8 cellular contexts compared by ENCODE assay signal in genomic region chr4:98143001-98143899, GRCh38. TPM values are rescaled to one million over a fixed set of nuclear protein-coding genes. Genes with fewer than 3 reads are reported as not detected.
DNase-seq lines count a peak whose midpoint lies in the region; ATAC-seq and TF ChIP-seq lines count a peak whose summit lies in the region.

Gene STPG2, minus strand, starts transcription at chr4:98143476.

- ATAC-seq in RWPE2 (ENCODE audit: low read depth): peak; percentile 96

- peak within 1 kb of the TSS; percentile 96 for H3K27ac Mint-ChIP-seq in neural crest cell (ENCODE audit: unreplicated experiment)

- no peaks in the 10 kb centered on the region for H4K20me1 ChIP-seq in GM23248 (ENCODE audit: insufficient read depth)

- no peaks in the 10 kb centered on the region for H3K9me2 ChIP-seq in GM23248 (ENCODE audit: insufficient read depth)

- H2AFZ ChIP-seq in GM23248: peak within 1 kb of the TSS; percentile 100

- H3K4me2 ChIP-seq in GM23248 (ENCODE audit: unreplicated experiment): peak within 1 kb of the TSS; percentile 89

- H3K27me3 ChIP-seq in GM23248 (replicated peaks; ENCODE audit: insufficient read depth) (no peaks in the 10 kb centered on the region), RWPE2 (ENCODE audit: insufficient read depth, poor library complexity, severe bottlenecking) (no peaks in the 10 kb centered on the region), stomach (no peaks in the 10 kb centered on the region)

- H3K27ac ChIP-seq in GM23248: peak within 1 kb of the TSS; percentile 26
- H3K27ac ChIP-seq in RWPE2 (ENCODE audit: poor library complexity, severe bottlenecking): peak within 1 kb of the TSS; percentile 72
- H3K27ac ChIP-seq in stomach: peak within 1 kb of the TSS; percentile 89 to 96 (median 92)

- intact Hi-C loops in stomach (cut with DNase I; ENCODE audit: low total_unique reads): no loop called here

- H3K4me1 ChIP-seq in GM23248 (ENCODE audit: insufficient read depth) (peaks cover 10% of the 10 kb centered on the region; the same call in 1 of the 2 replicates), RWPE2 (ENCODE audit: insufficient read depth, poor library complexity, severe bottlenecking) (peaks cover 3% of the 10 kb centered on the region), stomach (peaks cover 0 to 14% (median 6%) of the 10 kb centered on the region in 4 donors)

- peak within 1 kb of the TSS; percentile 95 for H3K4me3 Mint-ChIP-seq in neural crest cell

- peaks cover 8% of the 10 kb centered on the region for H3K9me3 Mint-ChIP-seq in neural crest cell

- TF ChIP-seq EP300 in stomach (IDR thresholded peaks at IDR 0.05): no peak

- H3K27me3 Mint-ChIP-seq in neural crest cell (ENCODE audit: low read depth): peaks cover 40% of the 10 kb centered on the region

- DNase-seq in ELF-1 (ENCODE audit: low read depth, low spot score) (peak; percentile 96), GM23248 (peak; percentile 95), RWPE2 (ENCODE audit: low spot score) (peak; percentile 94), activated gamma-delta T cell treated with Interleukin-2 at 50 U/mL for 16 hours (peak; percentile 92), foreskin fibroblast (peak; percentile 87 to 96), neural crest cell (ENCODE audit: low read depth, low spot score) (peak; percentile 85), stomach (peak; percentile 95)

- no peaks in the 10 kb centered on the region for H3K36me3 ChIP-seq in GM23248 (ENCODE audit: low read depth)
- no peaks in the 10 kb centered on the region for H3K36me3 ChIP-seq in RWPE2 (ENCODE audit: low read depth)
- no peaks in the 10 kb centered on the region for H3K36me3 ChIP-seq in stomach

- H3K4me3 ChIP-seq in GM23248 (peak within 1 kb of the TSS; percentile 77), RWPE2 (ENCODE audit: severe bottlenecking) (peak within 1 kb of the TSS; percentile 47), foreskin fibroblast (ENCODE audit: low read depth in 1 of 2, low read length in 2 of 2) (peak within 1 kb of the TSS; percentile 79 to 91), stomach (peak within 1 kb of the TSS; percentile 58 to 65 (median 64))

- no peak for TF ChIP-seq POLR2A in stomach (IDR thresholded peaks at IDR 0.05)

- TF ChIP-seq CTCF in LNCAP (IDR thresholded peaks at IDR 0.05) (peak; percentile 59), RWPE2 (IDR thresholded peaks at IDR 0.05; ENCODE audit: poor library complexity, severe bottlenecking) (peak; percentile 74), foreskin fibroblast (IDR thresholded peaks at IDR 0.05; ENCODE audit: low read depth, low read length) (peak; percentile 45), neural crest cell (conservative IDR thresholded peaks at IDR 0.05) (peak; percentile 68), stomach (IDR thresholded peaks at IDR 0.05) (peak in 5 of 7 experiments; percentile 11 to 43 (median 21))

- in situ Hi-C loops in GM23248 (cut with MboI): no loop called here

- H3K36me3 Mint-ChIP-seq in neural crest cell (ENCODE audit: low read depth): peaks cover 4% of the 10 kb centered on the region

- H3F3A ChIP-seq in GM23248 (ENCODE audit: insufficient read depth): no peaks in the 10 kb centered on the region

- H3K9me3 ChIP-seq in GM23248 (ENCODE audit: low read depth): no peaks in the 10 kb centered on the region
- no peaks in the 10 kb centered on the region for H3K9me3 ChIP-seq in RWPE2 (ENCODE audit: severe bottlenecking)
- no peaks in the 10 kb centered on the region for H3K9me3 ChIP-seq in stomach

- peaks cover 17% of the 10 kb centered on the region for H3K4me1 Mint-ChIP-seq in neural crest cell

- H3K79me2 ChIP-seq in GM23248 (ENCODE audit: insufficient read depth): no peaks in the 10 kb centered on the region

- 3 to 5% methylated on average over 42 to 44 of the region's 44 CpGs for WGBS in GM23248 (ENCODE audit: low coverage in 1 of 2, low lambda C conversion rate in 2 of 2, missing lambda C conversion rate in 2 of 2), 2 experiments
- WGBS in stomach, 5 donors: 5 to 8% (median 6%) methylated on average over 43 to 44 of the region's 44 CpGs

- peak within 1 kb of the TSS; percentile 78 for H3K9ac ChIP-seq in GM23248

RNA-seq across cellular contexts. Expression of gene STPG2, which starts in this region (rescaled TPM):
- 0.32 TPM in 1 of 2 replicates, not detected in the other for total RNA-seq in GM23248 (2014; rRNA removed; shearing (Covaris generic))
- 0.19 TPM in 1 of 2 replicates, not detected in the other for polyA plus RNA-seq in GM23248 (2016; fragmentation: Nextera tagmentation; extraction: Ambion mirVana)
- total RNA-seq in neural crest cell: 0.21 and 0.23 TPM in 2 replicates
- total RNA-seq in stomach: under 1 TPM in 2 of 5 donors, not detected in 3; 0.37 to 0.89 TPM
- polyA plus RNA-seq in stomach: under 1 TPM in 2 of 3 donors, not detected in 1; 0.05 to 0.61 TPM

Comparison
In these comparisons a context has a peak if more than half of its experiments do, and no peak if none do; other contexts are left out.
1. Peak in every context shown above with its lines: DNase-seq, ATAC-seq, H3K4me3 ChIP-seq and H3K27ac ChIP-seq.
2. Peak in DNase-seq, H3K4me3 ChIP-seq, H3K27ac ChIP-seq, H3K9ac ChIP-seq and H3K4me2 ChIP-seq in GM23248; RNA of the gene not detected or under 1 TPM.
3. Peak in DNase-seq in neural crest cell; RNA of the gene not detected or under 1 TPM.
4. Peak in DNase-seq, H3K4me3 ChIP-seq and H3K27ac ChIP-seq in stomach; RNA of the gene not detected or under 1 TPM.
5. H3K27ac ChIP-seq: peak in every context shown above with its lines; median percentile 92 in stomach; 72 in RWPE2; 26 in GM23248.
6. CTCF ChIP-seq: peak in every context shown above with its lines; median percentile 74 in RWPE2; 68 in neural crest cell; 59 in LNCAP; 45 in foreskin fibroblast; 21 in stomach.